ENCODE assay signal across 5 cellular contexts in the genomic region with DNA sequence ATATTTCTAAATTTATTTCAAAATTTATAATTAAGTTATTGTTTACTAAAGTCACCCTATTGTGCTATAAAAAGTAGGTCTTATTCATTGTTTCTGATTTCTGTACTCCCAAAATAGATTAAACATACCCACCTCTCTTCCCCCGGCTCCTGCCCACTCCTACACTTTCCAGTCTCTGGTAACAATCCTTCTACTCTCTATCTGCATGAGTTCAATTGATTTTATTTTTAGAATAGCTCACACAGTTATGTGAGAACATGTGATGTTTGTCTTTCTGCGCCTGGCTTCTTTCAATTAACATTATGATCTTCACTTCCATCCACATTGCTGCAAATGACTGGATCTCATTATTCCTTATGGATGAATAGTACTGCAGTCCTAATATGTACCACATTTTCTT.
"Had no signal": no experiment of that assay in that cellular context is flagged by ENCODE, and none has a peak within 500 bp of the region (broad histone marks: within the 10 kb centered on the region; RNA-seq: fewer than 3 reads in every experiment).

No MANE protein-coding gene starts in this region.

- H3K27me3 Mint-ChIP-seq: IgD-negative memory B cell had no signal

- H3K4me3 Mint-ChIP-seq: IgD-negative memory B cell had no signal

- H3K27ac Mint-ChIP-seq: IgD-negative memory B cell had no signal

- H3K36me3 Mint-ChIP-seq: IgD-negative memory B cell had no signal

- ATAC-seq: HepG2, K562 had no signal

- DNase-seq: IMR-90, KBM-7 had no signal

- H3K4me1 Mint-ChIP-seq: IgD-negative memory B cell had no signal
